In the genomic region with DNA sequence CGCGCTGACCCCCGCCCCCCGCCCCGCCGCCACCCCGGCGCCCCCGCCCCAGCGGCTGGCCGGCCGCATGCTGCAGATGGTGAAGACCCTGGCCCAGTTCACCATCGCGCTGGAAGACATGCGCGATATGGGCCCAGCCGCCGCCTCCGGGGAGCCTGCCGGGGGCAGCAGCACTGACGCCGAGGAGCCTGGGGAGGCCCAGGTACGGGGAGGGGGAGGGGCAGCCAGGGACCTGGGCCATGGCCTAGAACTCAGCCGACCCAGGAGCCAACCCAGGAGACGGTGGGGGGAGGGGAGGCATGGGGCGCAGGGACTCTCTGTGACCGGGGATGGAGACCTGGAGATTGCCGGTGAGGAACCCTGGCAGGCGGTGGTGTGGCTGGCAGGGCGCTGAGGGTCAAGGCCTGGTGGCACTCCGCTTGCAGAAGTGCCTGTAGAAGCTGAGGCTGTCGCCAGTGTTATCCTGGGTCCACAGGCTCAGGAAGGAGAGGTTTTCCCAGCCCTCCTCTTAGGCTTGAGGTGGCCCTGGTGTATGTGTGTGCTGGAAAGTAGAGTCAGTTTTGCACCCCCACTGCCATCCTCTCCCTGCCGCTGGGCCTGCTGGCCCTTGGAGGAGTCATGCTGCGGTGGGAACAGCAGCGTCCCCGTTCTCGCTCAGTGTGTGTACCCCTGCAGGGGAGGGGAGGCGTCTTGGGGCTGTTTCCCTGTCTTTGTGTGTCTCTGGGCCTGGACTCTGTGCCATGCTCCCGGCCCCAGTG, we compare ENCODE assay signal across 13 cellular contexts. TPM values are rescaled to one million over a fixed set of nuclear protein-coding genes. Genes with fewer than 3 reads are reported as not detected.
DNase-seq lines count a peak whose midpoint lies in the region; ATAC-seq, FAIRE-seq and TF ChIP-seq lines count a peak whose summit lies in the region.
"Had no signal": no experiment of that assay in that cellular context is flagged by ENCODE, and none has a peak within 500 bp of the region (broad histone marks: within the 10 kb centered on the region; RNA-seq: fewer than 3 reads in every experiment).

No MANE protein-coding gene starts in this region.

- no peak for FAIRE-seq in astrocyte (lab: Jason Lieb, UNC)
- FAIRE-seq: colon had no signal

- H3K27me3 Mint-ChIP-seq in astrocyte (ENCODE audit: low read depth, unreplicated experiment) = no peaks in the 10 kb centered on the region
- H3K27me3 Mint-ChIP-seq: CD4-positive, alpha-beta T cell had no signal

- peak overlapping the region; percentile 68 for H3K4me2 ChIP-seq in astrocyte (ENCODE audit: low read length)

- H3K27ac Mint-ChIP-seq in astrocyte (ENCODE audit: unreplicated experiment) = no peak overlapping the region
- H3K27ac Mint-ChIP-seq: activated CD4-positive, alpha-beta T cell treated with anti-CD3 and anti-CD28 coated beads, Interleukin-2, amount 10 ng/mL, durations not matched to agents 24 days and 14 days; CD4-positive, alpha-beta T cell; memory B cell had no signal

- peaks cover 0 to 8% of the 10 kb centered on the region in 2 experiments; a peak in 1 of 3 replicates for H3K36me3 ChIP-seq in HEK293 (ENCODE audit: control insufficient read depth in 2 of 2, insufficient read depth in 1 of 2, low read length in 2 of 2)
- H3K36me3 ChIP-seq in astrocyte (ENCODE audit: insufficient read depth, low read length) = peaks cover 2% of the 10 kb centered on the region
- H3K36me3 ChIP-seq in iPS-20b (ENCODE audit: insufficient read depth, low read depth, low read length) = no peaks in the 10 kb centered on the region
- H3K36me3 ChIP-seq in stomach = peaks cover 0 to 17% (median 16%) of the 10 kb centered on the region in 4 donors

- WGBS in stomach, 5 donors = 35 to 54% (median 48%) methylated on average over 28 to 39 of the region's 39 CpGs

- no peak for TF ChIP-seq POLR2A in stomach (IDR thresholded peaks at IDR 0.05)

- peaks cover 4% of the 10 kb centered on the region for H3K36me3 Mint-ChIP-seq in astrocyte (ENCODE audit: low read depth, unreplicated experiment)
- H3K36me3 Mint-ChIP-seq: memory B cell had no signal

- CTCF ChIA-PET in HEK293 (lab: Yijun Ruan, JAX) = interaction anchor here (4.6 kb wide), 1 partner anchor 8 kb away, joined by 37 read pairs; no protein-coding TSS in a partner anchor

- no peak overlapping the region for H3K27ac ChIP-seq in HEK293 (ENCODE audit: extremely low read depth, low read depth, low read length)
- H3K27ac ChIP-seq in astrocyte (ENCODE audit: low read depth, low read length) = no peak overlapping the region
- H3K27ac ChIP-seq in iPS-20b (ENCODE audit: low read length) = no peak overlapping the region
- H3K27ac ChIP-seq in stomach = peak overlapping the region in 2 of 5 donors; percentile 39 to 48

- H3K4me1 ChIP-seq in HEK293 (ENCODE audit: control insufficient read depth, insufficient read depth, low read length) = no peaks in the 10 kb centered on the region
- H3K4me1 ChIP-seq in astrocyte (ENCODE audit: insufficient read depth, low read length) = peaks cover 15% of the 10 kb centered on the region
- no peaks in the 10 kb centered on the region for H3K4me1 ChIP-seq in iPS-20b (ENCODE audit: insufficient read depth, low read length)
- H3K4me1 ChIP-seq in stomach = peaks cover 25 to 69% (median 47%) of the 10 kb centered on the region in 4 donors

- H3K9me3 Mint-ChIP-seq in astrocyte (ENCODE audit: unreplicated experiment) = no peaks in the 10 kb centered on the region
- H3K9me3 Mint-ChIP-seq: activated CD4-positive, alpha-beta T cell treated with anti-CD3 and anti-CD28 coated beads, Interleukin-2, amount 10 ng/mL, durations not matched to agents 24 days and 14 days; CD4-positive, alpha-beta T cell; memory B cell had no signal

- no peak for DNase-seq in astrocyte (ENCODE audit: low read depth)
- no peak for DNase-seq in stomach
- DNase-seq in DMS153 (lab: John Stamatoyannopoulos, UW) = no peak
- DNase-seq in SKM-1 (lab: John Stamatoyannopoulos, UW; ENCODE audit: unreplicated experiment) = no peak
- DNase-seq: activated CD4-positive, alpha-beta T cell treated with anti-CD3 and anti-CD28 coated beads, Interleukin-2, amount 10 ng/mL, durations not matched to agents 24 days and 14 days; activated gamma-delta T cell treated with Interleukin-2 at 50 U/mL for 16 hours; CD4-positive, alpha-beta T cell had no signal

- no peak overlapping the region for H3K9ac ChIP-seq in astrocyte (ENCODE audit: low read length)
- no peak overlapping the region for H3K9ac ChIP-seq in iPS-20b (ENCODE audit: low read depth, low read length)

- peaks cover 96% of the 10 kb centered on the region for H4K20me1 ChIP-seq in astrocyte (ENCODE audit: insufficient read depth, low read length)

- ATAC-seq in GM21717 (IDR thresholded peaks at IDR 0.05; ENCODE audit: unreplicated experiment) (no peak), HG03097 (IDR thresholded peaks at IDR 0.05; ENCODE audit: low FRiP score, unreplicated experiment) (no peak)

- TF ChIP-seq CTCF in HEK293 (tag by site-specific recombination; IDR thresholded peaks at IDR 0.05) (no peak), astrocyte (IDR thresholded peaks at IDR 0.05; ENCODE audit: insufficient read depth, low read depth, low read length) (no peak), stomach (IDR thresholded peaks at IDR 0.05) (no peak)

- no peaks in the 10 kb centered on the region for H3K9me3 ChIP-seq in HEK293 (ENCODE audit: control insufficient read depth, insufficient read depth, low read depth, low read length)
- H3K9me3 ChIP-seq in astrocyte (ENCODE audit: insufficient read depth, low read depth, low read length) = no peaks in the 10 kb centered on the region
- H3K9me3 ChIP-seq in iPS-20b (ENCODE audit: insufficient read depth, low read depth, low read length) = no peaks in the 10 kb centered on the region
- no peaks in the 10 kb centered on the region for H3K9me3 ChIP-seq in stomach

- peak overlapping the region; percentile 70 for H3K4me3 Mint-ChIP-seq in astrocyte (ENCODE audit: unreplicated experiment)
- H3K4me3 Mint-ChIP-seq: activated CD4-positive, alpha-beta T cell treated with anti-CD3 and anti-CD28 coated beads, Interleukin-2, amount 10 ng/mL, durations not matched to agents 24 days and 14 days; CD4-positive, alpha-beta T cell; memory B cell had no signal

- peaks cover 16% of the 10 kb centered on the region for H3K4me1 Mint-ChIP-seq in astrocyte (ENCODE audit: low read depth, unreplicated experiment)
- H3K4me1 Mint-ChIP-seq: activated CD4-positive, alpha-beta T cell treated with anti-CD3 and anti-CD28 coated beads, Interleukin-2, amount 10 ng/mL, durations not matched to agents 24 days and 14 days; memory B cell had no signal

- H2AFZ ChIP-seq in astrocyte (ENCODE audit: low read depth, low read length) = no peak overlapping the region

- TF ChIP-seq EP300 in stomach (IDR thresholded peaks at IDR 0.05) = no peak

- peaks cover 94% of the 10 kb centered on the region for H3K79me2 ChIP-seq in astrocyte (ENCODE audit: insufficient read depth, low read length)

- intact Hi-C loops in stomach (cut with DNase I; ENCODE audit: low total_unique reads) = no loop called here

- POLR2A ChIA-PET in HEK293 (lab: Yijun Ruan, JAX) = no interaction called here

- H3K27me3 ChIP-seq in astrocyte (ENCODE audit: insufficient read depth, low read length) (no peaks in the 10 kb centered on the region), iPS-20b (ENCODE audit: insufficient read depth, low read length) (peaks cover 38% of the 10 kb centered on the region), stomach (no peaks in the 10 kb centered on the region)

- H3K4me3 ChIP-seq in HEK293 (ENCODE audit: low read depth, low read length) = no peak overlapping the region
- no peak overlapping the region for H3K4me3 ChIP-seq in astrocyte (ENCODE audit: insufficient read depth, low read depth, low read length)
- H3K4me3 ChIP-seq in iPS-20b (ENCODE audit: low read length) = peak overlapping the region; percentile 57; the same call in 1 of the 2 replicates
- H3K4me3 ChIP-seq in stomach = peak overlapping the region; percentile 42 to 49 (median 46)

TF ChIP-seq in HEK293, 187 proteins besides CTCF, POLR2A, EP300 and RAD21:
- no peak for TF ChIP-seq ZNF114 (tag by site-specific recombination; IDR thresholded peaks at IDR 0.05)
- peak; percentile 38; the same call in 1 of the 2 replicates for TF ChIP-seq ZIC2 (tag by site-specific recombination; IDR thresholded peaks at IDR 0.05)

RNA-seq across cellular contexts. Expression of gene RELT, which starts 32.9 kb away (rescaled TPM):
- 3.6 and 5.2 TPM in 2 replicates for total RNA-seq in astrocyte
- 10 to 100 TPM in 1 of 5 donors, 1 to 10 TPM in 2, not detected in 2; 2.2 to 18.7 (median 2.9) TPM for total RNA-seq in stomach
- 1 to 10 TPM; 1.2 to 1.6 (median 1.2) TPM for polyA plus RNA-seq in stomach

RNA-seq across cellular contexts. Expression of gene ARHGEF17, which starts 35.2 kb away (rescaled TPM):
- total RNA-seq in astrocyte (59.7 and 66.4 TPM in 2 replicates), stomach (10 to 100 TPM; 29.9 to 66.5 (median 38.8) TPM)
- polyA plus RNA-seq in stomach = 10 to 100 TPM in 2 of 3 donors, 1 to 10 TPM in 1; 5.0 to 13.1 (median 10.8) TPM
- total RNA-seq: activated CD4-positive, alpha-beta T cell treated with anti-CD3 and anti-CD28 coated beads, Interleukin-2, amount 10 ng/mL, durations not matched to agents 24 days and 14 days; CD4-positive, alpha-beta T cell had no signal

Comparison
In these comparisons a context has a peak if more than half of its experiments do, and no peak if none do; other contexts are left out.
1. H3K4me3 ChIP-seq: peak in iPS-20b (single experiment) and stomach (4 of 4); none in HEK293 (single experiment) and astrocyte (single experiment).